ENCODE assay signal across 8 cellular contexts in genomic region chr14:77040309-77040994, GRCh38. TPM values are rescaled to one million over a fixed set of nuclear protein-coding genes. Genes with fewer than 3 reads are reported as not detected.
DNase-seq lines count a peak whose midpoint lies in the region; ATAC-seq and TF ChIP-seq lines count a peak whose summit lies in the region.

No MANE protein-coding gene starts in this region.

- H3K4me1 ChIP-seq in upper lobe of right lung = peaks cover 88% of the 10 kb centered on the region

- H3K27ac ChIP-seq in adipose tissue (ENCODE audit: low read depth, low read length) (peak overlapping the region; percentile 91), upper lobe of right lung (peak overlapping the region; percentile 96)

- H3K36me3 ChIP-seq in upper lobe of right lung = no peaks in the 10 kb centered on the region

- no peak for TF ChIP-seq CTCF in GM12864 (IDR thresholded peaks at IDR 0.05; ENCODE audit: low read depth, low read length, missing control alignments)
- no peak for TF ChIP-seq CTCF in upper lobe of right lung (IDR thresholded peaks at IDR 0.05)

- 0 to 1% (median 1%) methylated on average over 23 of the region's 23 CpGs for WGBS in adipose tissue, 3 donors

- H3K4me3 ChIP-seq in GM12864 (ENCODE audit: low read depth, low read length) = peak overlapping the region; percentile 40; the same call in 1 of the 2 replicates
- peak overlapping the region; percentile 37 for H3K4me3 ChIP-seq in upper lobe of right lung

- no peaks in the 10 kb centered on the region for H3K9me3 ChIP-seq in upper lobe of right lung

- ATAC-seq in HG02852 (IDR thresholded peaks at IDR 0.05; ENCODE audit: unreplicated experiment) (peak; percentile 53), left cardiac atrium (peak; percentile 85 to 86), upper lobe of right lung (peak; percentile 89)

- peak; percentile 93 for DNase-seq in GM12864 (ENCODE audit: low read depth)
- DNase-seq in NCI-H1436 treated with DMSO at 0.1 percent for 48 hours (lab: John Stamatoyannopoulos, UW) = peak; percentile 98
- DNase-seq in T follicular helper cell (ENCODE audit: low read depth) = peak; percentile 97
- peak; percentile 100 for DNase-seq in left cardiac atrium
- DNase-seq in posterior vena cava (ENCODE audit: low spot score) = peak; percentile 100
- DNase-seq in upper lobe of right lung = peak; percentile 99

- intact Hi-C loops in left cardiac atrium (cut with DNase I) = loop anchor here in 1 of 2 donors (5.0 kb wide), 1 partner anchor 83 kb away; no protein-coding TSS in a partner anchor
- intact Hi-C loops in posterior vena cava (cut with DNase I) = no loop called here
- intact Hi-C loops in upper lobe of right lung (cut with DNase I) = no loop called here

- H3K27me3 ChIP-seq in upper lobe of right lung = no peaks in the 10 kb centered on the region

RNA-seq across cellular contexts. Expression of gene IRF2BPL, which starts 11.9 kb away (rescaled TPM):
- polyA plus RNA-seq in adipose tissue = 10 to 100 TPM; 13.7 to 53.2 (median 27.3) TPM
- total RNA-seq in left cardiac atrium (10 to 100 TPM; 41.4 to 47.5 TPM), posterior vena cava (10 to 100 TPM; 35.7 to 43.3 TPM), upper lobe of right lung (50.6 TPM)

RNA-seq across cellular contexts. Expression of gene CIPC, which starts 57.6 kb away (rescaled TPM):
- polyA plus RNA-seq in adipose tissue = 1 to 10 TPM; 5.1 to 8.0 (median 7.7) TPM
- 10 to 100 TPM; 56.2 to 57.6 TPM for total RNA-seq in left cardiac atrium
- total RNA-seq in posterior vena cava = 10 to 100 TPM; 28.8 to 32.4 TPM
- 24.9 TPM for total RNA-seq in upper lobe of right lung

Comparison
In these comparisons a context has a peak if more than half of its experiments do, and no peak if none do; other contexts are left out.
1. Peak in every context shown above with its lines: DNase-seq, ATAC-seq, H3K4me3 ChIP-seq and H3K27ac ChIP-seq.